8 cellular contexts compared by ENCODE assay signal in the genomic region with DNA sequence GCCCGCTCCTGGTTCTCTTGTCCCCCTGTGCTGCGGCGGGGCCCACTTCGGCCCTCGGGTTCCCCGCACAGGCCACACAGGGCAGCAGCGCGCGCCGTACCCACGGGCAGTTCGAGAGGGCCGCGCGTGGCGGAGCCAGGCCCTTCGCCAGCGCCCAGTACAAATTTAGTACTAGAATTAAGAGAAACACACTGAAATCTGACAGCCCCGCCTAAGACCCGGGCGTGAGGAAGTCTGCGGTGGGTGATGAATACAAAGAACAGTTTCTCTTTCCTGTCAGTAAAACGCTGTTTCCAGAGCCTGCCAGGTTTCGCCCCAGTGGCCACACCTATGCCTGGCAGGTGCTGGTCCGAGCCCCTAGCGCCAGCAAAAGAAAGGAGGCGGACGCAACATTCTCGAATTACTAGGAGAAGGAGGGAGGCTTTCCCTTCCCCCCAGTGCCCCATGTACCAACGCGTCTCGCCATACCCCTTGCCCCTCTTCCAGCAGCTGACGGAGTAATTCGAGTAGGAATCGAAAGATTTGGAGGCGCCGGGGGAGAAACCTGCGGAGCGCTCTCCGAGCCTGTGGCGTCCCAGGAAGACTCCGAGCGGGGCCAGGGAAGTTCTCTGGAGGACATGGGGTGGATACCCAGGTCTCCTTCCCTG. TPM values are rescaled to one million over a fixed set of nuclear protein-coding genes. Genes with fewer than 3 reads are reported as not detected.
DNase-seq lines count a peak whose midpoint lies in the region; ATAC-seq and TF ChIP-seq lines count a peak whose summit lies in the region.

No MANE protein-coding gene starts in this region.

- H3K36me3 ChIP-seq in GM23248 (ENCODE audit: low read depth) (0 out of 2 replicates have a peak, but pooled peaks cover under 1% of the 10 kb centered on the region), SU-DHL-6 (ENCODE audit: low read length) (no peaks in the 10 kb centered on the region), hepatocyte (replicated peaks; ENCODE audit: insufficient read depth, low read depth) (no peaks in the 10 kb centered on the region)

- H3K4me1 ChIP-seq in GM23248 (ENCODE audit: insufficient read depth) (peaks cover 37% of the 10 kb centered on the region), hepatocyte (ENCODE audit: insufficient read depth) (peaks cover 7% of the 10 kb centered on the region)

- DNase-seq in Daoy (ENCODE audit: low read depth) (peak; percentile 81), GM23248 (peak; percentile 73), LoVo (ENCODE audit: low spot score) (peak; percentile 85), hepatocyte (ENCODE audit: low spot score) (peak; percentile 88), skeletal muscle cell (ENCODE audit: low read depth) (no peak), DMS114 treated with DMSO at 0.1 percent for 48 hours (lab: John Stamatoyannopoulos, UW; ENCODE audit: unreplicated experiment) (no peak)
- DNase-seq in activated naive CD8-positive, alpha-beta T cell treated with anti-CD3 and anti-CD28 coated beads, Interleukin-2, amount 50 U/mL, for 24 hours, result peak; percentile 80

- H3K4me3 Mint-ChIP-seq in activated naive CD8-positive, alpha-beta T cell treated with anti-CD3 and anti-CD28 coated beads, Interleukin-2, amount 50 U/mL, for 24 hours, result peak overlapping the region; percentile 83

- peak overlapping the region; percentile 98 for H3K4me3 ChIP-seq in GM23248
- H3K4me3 ChIP-seq in SU-DHL-6 (ENCODE audit: insufficient read depth, low read length, poor library complexity, severe bottlenecking), result peak overlapping the region; percentile 91
- peak overlapping the region; percentile 73 for H3K4me3 ChIP-seq in hepatocyte
- peak overlapping the region; percentile 89 for H3K4me3 ChIP-seq in skeletal muscle cell (ENCODE audit: low read depth, low read length)

- peak overlapping the region; percentile 94 for H3K27ac Mint-ChIP-seq in activated naive CD8-positive, alpha-beta T cell treated with anti-CD3 and anti-CD28 coated beads, Interleukin-2, amount 50 U/mL, for 24 hours

- H3K27ac ChIP-seq in GM23248, result peak overlapping the region; percentile 100
- no peak overlapping the region for H3K27ac ChIP-seq in SU-DHL-6 (ENCODE audit: low read depth, low read length)
- peak overlapping the region; percentile 93 for H3K27ac ChIP-seq in hepatocyte

- H4K20me1 ChIP-seq in GM23248 (ENCODE audit: insufficient read depth), result no peaks in the 10 kb centered on the region
- no peaks in the 10 kb centered on the region for H4K20me1 ChIP-seq in SU-DHL-6 (ENCODE audit: low read depth, low read length)
- no peaks in the 10 kb centered on the region for H4K20me1 ChIP-seq in hepatocyte (ENCODE audit: insufficient read depth, poor library complexity, severe bottlenecking)

- H3K9ac ChIP-seq in GM23248, result peak overlapping the region; percentile 100
- H3K9ac ChIP-seq in SU-DHL-6 (ENCODE audit: low read length), result peak overlapping the region; percentile 71

- H3K4me1 Mint-ChIP-seq in activated naive CD8-positive, alpha-beta T cell treated with anti-CD3 and anti-CD28 coated beads, Interleukin-2, amount 50 U/mL, for 24 hours, result peaks cover 77% of the 10 kb centered on the region

- TF ChIP-seq CTCF in SU-DHL-6 (IDR thresholded peaks at IDR 0.05; ENCODE audit: insufficient read depth, low read length, poor library complexity, severe bottlenecking) (no peak), hepatocyte (IDR thresholded peaks at IDR 0.05; ENCODE audit: poor library complexity) (peak; percentile 36)

- no peaks in the 10 kb centered on the region for H3K27me3 Mint-ChIP-seq in activated naive CD8-positive, alpha-beta T cell treated with anti-CD3 and anti-CD28 coated beads, Interleukin-2, amount 50 U/mL, for 24 hours

- peaks cover 31% of the 10 kb centered on the region for H3F3A ChIP-seq in GM23248 (ENCODE audit: insufficient read depth)
- no peaks in the 10 kb centered on the region for H3F3A ChIP-seq in SU-DHL-6 (ENCODE audit: insufficient read depth)

- peaks cover 11% of the 10 kb centered on the region for H3K36me3 Mint-ChIP-seq in activated naive CD8-positive, alpha-beta T cell treated with anti-CD3 and anti-CD28 coated beads, Interleukin-2, amount 50 U/mL, for 24 hours (ENCODE audit: low read depth)

- H3K4me2 ChIP-seq in GM23248 (ENCODE audit: unreplicated experiment) (peak overlapping the region; percentile 93), SU-DHL-6 (ENCODE audit: low read depth, low read length, poor library complexity, severe bottlenecking) (peak overlapping the region; percentile 82), hepatocyte (peak overlapping the region; percentile 81)

- no peaks in the 10 kb centered on the region for H3K9me2 ChIP-seq in GM23248 (ENCODE audit: insufficient read depth)
- no peaks in the 10 kb centered on the region for H3K9me2 ChIP-seq in SU-DHL-6 (replicated peaks; ENCODE audit: insufficient read depth, low read length)
- no peaks in the 10 kb centered on the region for H3K9me2 ChIP-seq in hepatocyte (replicated peaks; ENCODE audit: insufficient read depth)

- 2 to 4% methylated on average over 39 to 43 of the region's 43 CpGs for WGBS in GM23248 (ENCODE audit: low coverage in 1 of 2, low lambda C conversion rate in 2 of 2, missing lambda C conversion rate in 2 of 2), 2 experiments
- WGBS in hepatocyte (ENCODE audit: low lambda C conversion rate, missing lambda C conversion rate), result 4% methylated on average over 43 of the region's 43 CpGs

- peak; percentile 50 for ATAC-seq in activated naive CD8-positive, alpha-beta T cell treated with anti-CD3 and anti-CD28 coated beads, Interleukin-2, amount 50 U/mL, for 24 hours

- in situ Hi-C loops in GM23248 (cut with MboI), result no loop called here

- peak overlapping the region; percentile 86 for H2AFZ ChIP-seq in GM23248
- H2AFZ ChIP-seq in SU-DHL-6 (ENCODE audit: low read depth, low read length, severe bottlenecking), result peak overlapping the region; percentile 95
- peak overlapping the region; percentile 87 for H2AFZ ChIP-seq in hepatocyte

- H3K79me2 ChIP-seq in GM23248 (ENCODE audit: insufficient read depth), result peaks cover 39% of the 10 kb centered on the region
- no peaks in the 10 kb centered on the region for H3K79me2 ChIP-seq in SU-DHL-6 (ENCODE audit: insufficient read depth, low read length)
- H3K79me2 ChIP-seq in hepatocyte, result peaks cover 18% of the 10 kb centered on the region

- H3K27me3 ChIP-seq in GM23248 (replicated peaks; ENCODE audit: insufficient read depth) (no peaks in the 10 kb centered on the region), SU-DHL-6 (ENCODE audit: low read length) (no peaks in the 10 kb centered on the region), hepatocyte (no peaks in the 10 kb centered on the region)

- H3K9me3 Mint-ChIP-seq in activated naive CD8-positive, alpha-beta T cell treated with anti-CD3 and anti-CD28 coated beads, Interleukin-2, amount 50 U/mL, for 24 hours, result no peaks in the 10 kb centered on the region

- H3K9me3 ChIP-seq in GM23248 (ENCODE audit: low read depth), result no peaks in the 10 kb centered on the region
- no peaks in the 10 kb centered on the region for H3K9me3 ChIP-seq in SU-DHL-6 (ENCODE audit: insufficient read depth, low read length)
- no peaks in the 10 kb centered on the region for H3K9me3 ChIP-seq in hepatocyte (ENCODE audit: low read depth)

RNA-seq across cellular contexts. Expression of a gene that starts 0.6 kb away (rescaled TPM):
- total RNA-seq in Daoy (2014; rRNA removed; shearing (Covaris generic)), result 18.2 and 24.5 TPM in 2 replicates
- 57.3 and 72.7 TPM in 2 replicates for total RNA-seq in GM23248 (2014; rRNA removed; shearing (Covaris generic))
- 33.4 and 33.9 TPM in 2 replicates for polyA plus RNA-seq in GM23248 (2016; fragmentation: Nextera tagmentation; extraction: Ambion mirVana)
- total RNA-seq in hepatocyte, result 9.5 and 9.8 TPM in 2 replicates
- 1.6 and 1.7 TPM in 2 replicates for polyA plus RNA-seq in hepatocyte

RNA-seq across cellular contexts. Expression of a gene that starts 48.1 kb away (rescaled TPM):
- not detected in 2 replicates for total RNA-seq in Daoy (2014; rRNA removed; shearing (Covaris generic))
- not detected in 2 replicates for total RNA-seq in GM23248 (2014; rRNA removed; shearing (Covaris generic))
- polyA plus RNA-seq in GM23248 (2016; fragmentation: Nextera tagmentation; extraction: Ambion mirVana), result not detected in 2 replicates
- not detected in 2 replicates for total RNA-seq in hepatocyte
- polyA plus RNA-seq in hepatocyte, result not detected in 2 replicates

Comparison
In these comparisons a context has a peak if more than half of its experiments do, and no peak if none do; other contexts are left out.
1. DNase-seq: peak in Daoy (single experiment), GM23248 (single experiment), LoVo (single experiment), activated naive CD8-positive, alpha-beta T cell treated with anti-CD3 and anti-CD28 coated beads, Interleukin-2, amount 50 U/mL, for 24 hours (single experiment) and hepatocyte (single experiment); none in skeletal muscle cell (single experiment) and DMS114 treated with DMSO at 0.1 percent for 48 hours (single experiment).
2. Peak in every context shown above with its lines, with median percentiles within 50 percentile points of each other: H2AFZ ChIP-seq, H3K4me2 ChIP-seq and H3K4me3 ChIP-seq.